8 cellular contexts compared by ENCODE assay signal in genomic region chr3:71006810-71007785, GRCh38.
DNase-seq lines count a peak whose midpoint lies in the region; ATAC-seq, FAIRE-seq and TF ChIP-seq lines count a peak whose summit lies in the region.

No MANE protein-coding gene starts in this region.

- H3K4me1 ChIP-seq in HCT116 (ENCODE audit: control insufficient read depth in 1 of 2, insufficient read depth in 2 of 2, low read length in 2 of 2) (peaks cover 0 to 3% of the 10 kb centered on the region in 2 experiments; a peak in 1 of 4 replicates), PC-3 (ENCODE audit: insufficient read depth, low read length) (peaks cover 23% of the 10 kb centered on the region), endothelial cell of umbilical vein (ENCODE audit: control insufficient read depth, extremely low read depth, insufficient read depth, low read length) (peaks cover 54% of the 10 kb centered on the region), muscle layer of duodenum (ENCODE audit: control insufficient read depth in 1 of 2, insufficient read depth in 2 of 2, low read length in 2 of 2) (peaks cover 4 to 48% of the 10 kb centered on the region in 2 donors)

- H3K79me2 ChIP-seq in HCT116 (ENCODE audit: insufficient read depth, low read length) (no peaks in the 10 kb centered on the region), PC-3 (ENCODE audit: low read length) (peaks cover 8% of the 10 kb centered on the region; the same call in 1 of the 2 replicates), endothelial cell of umbilical vein (ENCODE audit: control insufficient read depth, insufficient read depth, low read length) (peaks cover 59% of the 10 kb centered on the region)

- no peak overlapping the region for H3K27ac ChIP-seq in HCT116 (ENCODE audit: low read depth, low read length)
- peak overlapping the region; percentile 35 for H3K27ac ChIP-seq in PC-3 (ENCODE audit: low read length)
- H3K27ac ChIP-seq in endothelial cell of umbilical vein (ENCODE audit: insufficient read depth, low read depth, low read length): peak overlapping the region; percentile 53
- peak overlapping the region; percentile 13 for H3K27ac ChIP-seq in muscle layer of duodenum (ENCODE audit: low read length)

- TF ChIP-seq CTCF in HCT116 (IDR thresholded peaks at IDR 0.05 in 2 of 3, conservative IDR thresholded peaks at IDR 0.05 in 1 of 3; ENCODE audit: borderline replicate concordance in 1 of 3, insufficient read depth in 1 of 3, low read depth in 2 of 3, low read length in 2 of 3) (peak; percentile 11 to 45 (median 15); a peak in 3 of 6 replicates), PC-3 (conservative IDR thresholded peaks at IDR 0.05; ENCODE audit: low read depth, low read length) (peak; percentile 82), endothelial cell of umbilical vein (IDR thresholded peaks at IDR 0.05; ENCODE audit: extremely low read depth in 1 of 2, insufficient read depth in 1 of 2, low read depth in 1 of 2, low read length in 2 of 2) (peak in 1 of 2 donors; percentile 15)

- H3K4me2 ChIP-seq in HCT116 (ENCODE audit: low read length): no peak overlapping the region
- no peak overlapping the region for H3K4me2 ChIP-seq in PC-3 (ENCODE audit: low read length)
- peak overlapping the region; percentile 90 for H3K4me2 ChIP-seq in endothelial cell of umbilical vein (ENCODE audit: insufficient read depth, low read length)

- H3K36me3 ChIP-seq in HCT116 (ENCODE audit: control insufficient read depth in 1 of 2, insufficient read depth in 2 of 2, low read length in 2 of 2) (no peaks in the 10 kb centered on the region), PC-3 (ENCODE audit: low read depth, low read length) (no peaks in the 10 kb centered on the region), endothelial cell of umbilical vein (ENCODE audit: control insufficient read depth in 2 of 2, extremely low read depth in 1 of 2, insufficient read depth in 2 of 2, low read length in 2 of 2) (no peaks in the 10 kb centered on the region), muscle layer of duodenum (ENCODE audit: control insufficient read depth in 1 of 2, insufficient read depth in 2 of 2, low read length in 2 of 2) (no peaks in the 10 kb centered on the region)

- dilution Hi-C loops in endothelial cell of umbilical vein (cut with MboI; ENCODE audit: extremely low pct_ligation_motif_present, low sequenced_read_pairs): no loop called here

- CTCF ChIA-PET in HCT116 (lab: Charles Lee) (no interaction called here), PC-3 (lab: Charles Lee) (interaction anchor here (0.6 to 0.7 kb wide), 4 partner anchors 16 to 201 kb away, joined by 3 to 4 read pairs (median 4); no protein-coding TSS in a partner anchor), endothelial cell of umbilical vein (lab: Charles Lee) (interaction anchor here (0.6 to 3.1 kb wide), 28 partner anchors 10 to 646 kb away, joined by 3 to 28 read pairs (median 4); partner anchors contain the start of gene FOXP1)

- H3K4me3 ChIP-seq in HCT116 (replicated peaks in 1 of 2; ENCODE audit: low read depth in 1 of 2, low read length in 2 of 2) (no peak overlapping the region), PC-3 (ENCODE audit: low read length) (no peak overlapping the region), endothelial cell of umbilical vein (replicated peaks in 1 of 3; ENCODE audit: insufficient read depth in 1 of 3, low read depth in 1 of 3, low read length in 3 of 3) (no peak overlapping the region), muscle layer of duodenum (ENCODE audit: low read depth in 1 of 2, low read length in 2 of 2) (no peak overlapping the region)

- no peak for TF ChIP-seq POLR2A in HCT116 (IDR thresholded peaks at IDR 0.05; ENCODE audit: borderline replicate concordance, extremely low read depth, insufficient read depth, insufficient read length)
- TF ChIP-seq POLR2A in endothelial cell of umbilical vein (IDR thresholded peaks at IDR 0.05; ENCODE audit: low read depth, low read length): no peak

- H3K9me3 ChIP-seq in HCT116 (ENCODE audit: control insufficient read depth in 1 of 2, insufficient read depth in 1 of 2, low read depth in 1 of 2, low read length in 2 of 2) (no peaks in the 10 kb centered on the region), PC-3 (ENCODE audit: low read length) (no peaks in the 10 kb centered on the region), endothelial cell of umbilical vein (replicated peaks; ENCODE audit: control insufficient read depth, insufficient read depth, low read length) (no peaks in the 10 kb centered on the region), muscle layer of duodenum (ENCODE audit: control insufficient read depth in 1 of 2, low read length in 2 of 2) (no peaks in the 10 kb centered on the region)

- intact Hi-C loops in HCT116 (cut with micrococcal nuclease) (loop anchor here (5.0 kb wide), 1 partner anchor 580 kb away; no protein-coding TSS in a partner anchor), PC-3 (cut with micrococcal nuclease) (loop anchor here (1.0 to 2.0 kb wide), 6 partner anchors 42 to 646 kb away; no protein-coding TSS in a partner anchor), endothelial cell of umbilical vein (cut with micrococcal nuclease) (loop anchor here (1.0 to 10.0 kb wide), 9 partner anchors 58 to 646 kb away; no protein-coding TSS in a partner anchor)

- no peak overlapping the region for H3K4me3 Mint-ChIP-seq in stimulated activated effector memory CD8-positive, alpha-beta T cell treated with anti-CD3 and anti-CD28 coated beads, Interleukin-12 subunit alpha, Interleukin-12 subunit beta, amount 100 ng/mL, for 72 hours

- TF ChIP-seq RAD21 in HCT116 (IDR thresholded peaks at IDR 0.05; ENCODE audit: low read depth): peak; percentile 48

- no peaks in the 10 kb centered on the region for H3K9me3 Mint-ChIP-seq in stimulated activated effector memory CD8-positive, alpha-beta T cell treated with anti-CD3 and anti-CD28 coated beads, Interleukin-12 subunit alpha, Interleukin-12 subunit beta, amount 100 ng/mL, for 72 hours

- ATAC-seq in HCT116 (peak; percentile 47; the same call in 1 of the 2 replicates), PC-3 (peak; percentile 60), GM21447 (IDR thresholded peaks at IDR 0.05; ENCODE audit: unreplicated experiment) (no peak)
- no peak for ATAC-seq in stimulated activated effector memory CD8-positive, alpha-beta T cell treated with anti-CD3 and anti-CD28 coated beads, Interleukin-12 subunit alpha, Interleukin-12 subunit beta, amount 100 ng/mL, for 72 hours

- no peak overlapping the region for H3K27ac Mint-ChIP-seq in stimulated activated effector memory CD8-positive, alpha-beta T cell treated with anti-CD3 and anti-CD28 coated beads, Interleukin-12 subunit alpha, Interleukin-12 subunit beta, amount 100 ng/mL, for 72 hours

- DNase-seq in CMK (ENCODE audit: low read depth) (peak; percentile 3), HCT116 (ENCODE audit: low read depth, low spot score) (no peak), PC-3 (peak; percentile 69), endothelial cell of umbilical vein (ENCODE audit: low read depth, low spot score) (peak; percentile 75)
- no peak for DNase-seq in stimulated activated CD4-positive, alpha-beta T cell treated with anti-CD3 and anti-CD28 coated beads, Interleukin-1b, Interleukin-23, amount 100 ng/mL, for 48 hours
- DNase-seq in stimulated activated effector memory CD8-positive, alpha-beta T cell treated with anti-CD3 and anti-CD28 coated beads, Interleukin-12 subunit alpha, Interleukin-12 subunit beta, amount 100 ng/mL, for 72 hours (ENCODE audit: low spot score in 2 of 2): no peak

- RAD21 ChIA-PET in HCT116 (lab: Charles Lee; ENCODE audit: low non-redundant PET in 1 of 2, low total read pairs in 2 of 2, uncharacterized antibody in 2 of 2, unreplicated experiment in 2 of 2): no interaction called here

- BruUV-seq in HCT116 (replicated peaks; lab: Mats Ljungman, UMichigan) (no TSS peak), PC-3 (replicated peaks; lab: Mats Ljungman, UMichigan) (no TSS peak), endothelial cell of umbilical vein (replicated peaks; lab: Mats Ljungman, UMichigan) (no TSS peak)

- H4K20me1 ChIP-seq in HCT116 (ENCODE audit: insufficient read depth) (no peaks in the 10 kb centered on the region), PC-3 (ENCODE audit: low read length) (no peaks in the 10 kb centered on the region), endothelial cell of umbilical vein (replicated peaks; ENCODE audit: control insufficient read depth, extremely low read depth, insufficient read depth, low read length) (no peaks in the 10 kb centered on the region)

- no peaks in the 10 kb centered on the region for H3K27me3 ChIP-seq in HCT116 (ENCODE audit: insufficient read depth, low read length)
- no peaks in the 10 kb centered on the region for H3K27me3 ChIP-seq in PC-3 (ENCODE audit: low read length)
- no peaks in the 10 kb centered on the region for H3K27me3 ChIP-seq in endothelial cell of umbilical vein (ENCODE audit: control insufficient read depth in 2 of 2, insufficient read depth in 2 of 2, low read length in 2 of 2)
- no peaks in the 10 kb centered on the region for H3K27me3 ChIP-seq in muscle layer of duodenum (ENCODE audit: low read depth, low read length)

- H3K9me1 ChIP-seq in endothelial cell of umbilical vein (replicated peaks; ENCODE audit: control insufficient read depth, extremely low read depth, insufficient read depth, low read length): no peaks in the 10 kb centered on the region

- FAIRE-seq in endothelial cell of umbilical vein (lab: Jason Lieb, UNC): peak; percentile 12

- peaks cover 56% of the 10 kb centered on the region for H3K36me3 Mint-ChIP-seq in stimulated activated effector memory CD8-positive, alpha-beta T cell treated with anti-CD3 and anti-CD28 coated beads, Interleukin-12 subunit alpha, Interleukin-12 subunit beta, amount 100 ng/mL, for 72 hours

- POLR2A ChIA-PET in HCT116 (lab: Charles Lee) (no interaction called here), PC-3 (lab: Charles Lee; ENCODE audit: unreplicated experiment) (interaction anchor here (0.6 kb wide), 3 partner anchors 53 to 403 kb away, joined by 3 to 27 read pairs (median 4); no protein-coding TSS in a partner anchor), endothelial cell of umbilical vein (lab: Charles Lee) (interaction anchor here (0.9 kb wide), 1 partner anchor 56 kb away, joined by 3 read pairs; no protein-coding TSS in a partner anchor)

- H2AFZ ChIP-seq in HCT116 (ENCODE audit: low read depth, low read length, poor library complexity, severe bottlenecking) (no peak overlapping the region), PC-3 (ENCODE audit: low read length) (no peak overlapping the region), endothelial cell of umbilical vein (ENCODE audit: low read depth, low read length) (no peak overlapping the region)

- peaks cover 38% of the 10 kb centered on the region for H3K4me1 Mint-ChIP-seq in stimulated activated effector memory CD8-positive, alpha-beta T cell treated with anti-CD3 and anti-CD28 coated beads, Interleukin-12 subunit alpha, Interleukin-12 subunit beta, amount 100 ng/mL, for 72 hours

- H3K9ac ChIP-seq in HCT116 (ENCODE audit: low read length): no peak overlapping the region
- no peak overlapping the region for H3K9ac ChIP-seq in PC-3 (ENCODE audit: low read length)
- no peak overlapping the region for H3K9ac ChIP-seq in endothelial cell of umbilical vein (replicated peaks; ENCODE audit: extremely low read depth, insufficient read depth, low read length)

- H3F3A ChIP-seq in PC-3 (ENCODE audit: low read length, unreplicated experiment): peaks cover 7% of the 10 kb centered on the region

- no peaks in the 10 kb centered on the region for H3K9me2 ChIP-seq in HCT116 (ENCODE audit: insufficient read depth)
- no peaks in the 10 kb centered on the region for H3K9me2 ChIP-seq in PC-3 (replicated peaks; ENCODE audit: low read length)

Comparison
In these comparisons a context has a peak if more than half of its experiments do, and no peak if none do; other contexts are left out.
1. DNase-seq: peak in CMK (single experiment), PC-3 (single experiment) and endothelial cell of umbilical vein (single experiment); none in HCT116 (single experiment), stimulated activated CD4-positive, alpha-beta T cell treated with anti-CD3 and anti-CD28 coated beads, Interleukin-1b, Interleukin-23, amount 100 ng/mL, for 48 hours (single experiment) and stimulated activated effector memory CD8-positive, alpha-beta T cell treated with anti-CD3 and anti-CD28 coated beads, Interleukin-12 subunit alpha, Interleukin-12 subunit beta, amount 100 ng/mL, for 72 hours (0 of 2).
2. ATAC-seq: peak in HCT116 (single experiment) and PC-3 (single experiment); none in GM21447 (single experiment) and stimulated activated effector memory CD8-positive, alpha-beta T cell treated with anti-CD3 and anti-CD28 coated beads, Interleukin-12 subunit alpha, Interleukin-12 subunit beta, amount 100 ng/mL, for 72 hours (single experiment).